Comparison of ENCODE assay signal across 24 cellular contexts in genomic region chr2:142562900-142563299, GRCh38.
"Had no signal": no experiment of that assay in that cellular context is flagged by ENCODE, and none has a peak within 500 bp of the region (broad histone marks: within the 10 kb centered on the region; RNA-seq: fewer than 3 reads in every experiment).

No MANE protein-coding gene starts in this region.

- DNase-seq: colonic mucosa; effector CD8-positive, alpha-beta T cell; endodermal cell; foreskin fibroblast; gastrocnemius medialis; head of caudate nucleus; natural killer cell; stimulated activated naive CD8-positive, alpha-beta T cell treated with anti-CD3 and anti-CD28 coated beads, Interleukin-15, Interleukin-2, amounts not matched to agents 100 U/mL and 50 U/mL, for 24 hours; substantia nigra; testis; tibial artery; uterus had no signal

- H3K36me3 ChIP-seq: colonic mucosa, gastrocnemius medialis, neutrophil, tibial artery, uterus had no signal

- FAIRE-seq: keratinocyte had no signal

- H3K27ac ChIP-seq: colonic mucosa, epithelial cell of prostate, gastrocnemius medialis, neutrophil, parathyroid adenoma, testis, tibial artery, uterus had no signal

- H3K4me1 ChIP-seq: colonic mucosa, gastrocnemius medialis, parathyroid adenoma, testis, tibial artery, uterus had no signal

- H3K4me3 Mint-ChIP-seq: dendritic cell treated with granulocyte-macrophage colony-stimulating factor and Interleukin-4, amounts not matched to agents 40 ng/mL and 50 ng/mL, for 4 days; endodermal cell; memory B cell; natural killer cell; type B pancreatic cell had no signal

- H3K27me3 Mint-ChIP-seq: dendritic cell treated with granulocyte-macrophage colony-stimulating factor and Interleukin-4, amounts not matched to agents 40 ng/mL and 50 ng/mL, for 4 days; progenitor cell of endocrine pancreas; type B pancreatic cell had no signal

- H3K9me3 Mint-ChIP-seq: endodermal cell, memory B cell, type B pancreatic cell had no signal

- H3K4me3 ChIP-seq: colonic mucosa, gastrocnemius medialis, lung, smooth muscle cell, testis, tibial artery, uterus had no signal

- H3K27me3 ChIP-seq: colonic mucosa, gastrocnemius medialis, neutrophil, testis, tibial artery, uterus had no signal

- H3K27ac Mint-ChIP-seq: dendritic cell treated with granulocyte-macrophage colony-stimulating factor and Interleukin-4, amounts not matched to agents 40 ng/mL and 50 ng/mL, for 4 days; endodermal cell; memory B cell; natural killer cell; progenitor cell of endocrine pancreas; type B pancreatic cell had no signal

- ATAC-seq: esophagus mucosa; gastrocnemius medialis; left lobe of liver; natural killer cell; stimulated activated naive CD8-positive, alpha-beta T cell treated with anti-CD3 and anti-CD28 coated beads, Interleukin-15, Interleukin-2, amounts not matched to agents 100 U/mL and 50 U/mL, for 24 hours had no signal

- H3K9me3 ChIP-seq: colonic mucosa, gastrocnemius medialis, neutrophil, testis, uterus had no signal

- H3K4me1 Mint-ChIP-seq: endodermal cell, memory B cell, natural killer cell had no signal

- H3K36me3 Mint-ChIP-seq: memory B cell, natural killer cell, type B pancreatic cell had no signal
